Comparison of ENCODE assay signal across 9 cellular contexts in the genomic region with DNA sequence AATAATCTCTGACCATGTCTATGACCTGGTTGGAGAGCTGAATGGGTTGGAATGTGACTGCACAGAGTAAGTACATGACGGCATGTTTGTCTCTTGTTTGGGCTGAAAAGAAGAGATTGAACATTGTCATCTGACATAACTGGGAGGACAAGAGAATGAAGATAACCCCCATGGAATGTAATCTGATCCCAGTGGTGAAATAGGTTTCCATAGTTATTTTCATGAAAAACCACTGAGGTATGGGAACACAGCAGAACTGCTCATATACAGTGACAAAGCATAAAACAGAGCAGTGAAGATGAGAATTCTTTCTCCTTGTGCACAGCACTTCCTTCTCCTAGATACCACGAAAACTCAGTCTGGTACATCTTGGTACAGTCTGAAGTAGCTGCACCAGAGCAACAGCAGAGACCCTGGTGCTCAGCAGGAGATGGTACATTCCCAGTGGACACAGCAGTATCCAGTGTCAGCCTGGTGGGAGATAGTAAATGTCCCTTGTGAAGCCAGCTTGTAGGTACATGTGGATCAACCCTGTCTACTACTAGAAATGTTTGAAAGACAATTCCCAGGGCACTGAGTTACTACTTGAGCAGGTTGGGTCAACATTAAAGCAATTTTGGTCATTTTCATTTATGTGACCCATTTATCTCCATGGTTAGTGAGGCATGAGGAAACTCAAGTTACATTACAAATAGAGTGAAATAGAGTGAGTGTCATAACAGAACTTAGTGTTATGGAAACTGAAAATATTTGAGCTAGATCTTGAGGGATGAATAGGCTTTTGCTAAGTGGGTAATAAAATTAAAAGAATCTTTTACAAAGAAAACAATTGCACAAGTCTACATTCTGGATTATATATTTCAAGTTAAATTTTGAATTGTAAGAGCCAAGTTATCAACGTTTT.
A peak's percentile ranks its signal among the peaks of the same experiment; 100 is the strongest.
DNase-seq lines count a peak whose midpoint lies in the region; ATAC-seq and TF ChIP-seq lines count a peak whose summit lies in the region.
"Had no signal": no experiment of that assay in that cellular context is flagged by ENCODE, and none has a peak within 500 bp of the region (broad histone marks: within the 10 kb centered on the region; RNA-seq: fewer than 3 reads in every experiment).

No MANE protein-coding gene starts in this region.

- no peaks in the 10 kb centered on the region for H3K27me3 ChIP-seq in adrenal gland

- H3K36me3 ChIP-seq in adrenal gland (replicated peaks in 1 of 2) = no peaks in the 10 kb centered on the region

- TF ChIP-seq POLR2A in adrenal gland (IDR thresholded peaks at IDR 0.05) = no peak

- 65 to 78% (median 71%) methylated on average over 3 of the region's 3 CpGs for WGBS in adrenal gland, 4 donors

- H3K4me3 ChIP-seq in astrocyte of the spinal cord (ENCODE audit: low read depth, low read length) (no peak overlapping the region), adrenal gland (no peak overlapping the region)

- DNase-seq in NCI-H1417 (lab: John Stamatoyannopoulos, UW) (peak in 2 of 3 experiments; percentile 8 to 68), NCI-H1417 treated with DMSO at 0.1 percent for 48 hours (lab: John Stamatoyannopoulos, UW) (no peak), astrocyte of the spinal cord (ENCODE audit: low read depth, low spot score) (peak; percentile 43), stromal cell of bone marrow (ENCODE audit: low read depth) (peak; percentile 83), cerebellar cortex (ENCODE audit: low spot score) (no peak), adrenal gland (no peak)
- DNase-seq in activated CD8-positive, alpha-beta memory T cell treated with anti-CD3 and anti-CD28 coated beads, Interleukin-2, amount 50 U/mL, for 48 hours = no peak
- DNase-seq: KG1 had no signal

- no peaks in the 10 kb centered on the region for H3K9me3 ChIP-seq in adrenal gland (replicated peaks in 1 of 3)

- intact Hi-C loops in adrenal gland (cut with DNase I) = no loop called here

- peak; percentile 56 for ATAC-seq in HG03175 (IDR thresholded peaks at IDR 0.05; ENCODE audit: unreplicated experiment)

- no peaks in the 10 kb centered on the region for H3K4me1 ChIP-seq in adrenal gland (replicated peaks in 1 of 2)

- in situ Hi-C loops in astrocyte of the spinal cord (cut with HindIII; ENCODE audit: low sequenced_read_pairs) = no loop called here

- no peak overlapping the region for H3K27ac ChIP-seq in adrenal gland

- no peak for TF ChIP-seq CTCF in astrocyte of the spinal cord (IDR thresholded peaks at IDR 0.05; ENCODE audit: low read depth, low read length)
- no peak for TF ChIP-seq CTCF in adrenal gland (IDR thresholded peaks at IDR 0.05)

Comparison
In these comparisons a context has a peak if more than half of its experiments do, and no peak if none do; other contexts are left out.
1. DNase-seq: peak in NCI-H1417 (2 of 3), astrocyte of the spinal cord (single experiment) and stromal cell of bone marrow (single experiment); none in NCI-H1417 treated with DMSO at 0.1 percent for 48 hours (single experiment), activated CD8-positive, alpha-beta memory T cell treated with anti-CD3 and anti-CD28 coated beads, Interleukin-2, amount 50 U/mL, for 48 hours (single experiment), cerebellar cortex (single experiment) and adrenal gland (0 of 7).